Comparison of ENCODE assay signal across 8 cellular contexts in genomic region chr6:44630125-44631028, GRCh38.
DNase-seq lines count a peak whose midpoint lies in the region; ATAC-seq and TF ChIP-seq lines count a peak whose summit lies in the region.

No MANE protein-coding gene starts in this region.

- no peaks in the 10 kb centered on the region for H3K36me3 Mint-ChIP-seq in activated T-cell treated with anti-CD3 and anti-CD28 coated beads, Interleukin-2, amount 50 U/mL, for 24 hours (ENCODE audit: low read depth)

- H3K36me3 ChIP-seq in gastrocnemius medialis = no peaks in the 10 kb centered on the region

- H3K27me3 Mint-ChIP-seq in activated T-cell treated with anti-CD3 and anti-CD28 coated beads, Interleukin-2, amount 50 U/mL, for 24 hours = peaks cover 7% of the 10 kb centered on the region

- H3K4me3 ChIP-seq in gastrocnemius medialis = no peak overlapping the region

- H3K27me3 ChIP-seq in gastrocnemius medialis = peaks cover 4 to 7% (median 5%) of the 10 kb centered on the region in 3 donors

- H3K4me3 Mint-ChIP-seq in activated T-cell treated with anti-CD3 and anti-CD28 coated beads, Interleukin-2, amount 50 U/mL, for 24 hours = no peak overlapping the region

- H3K4me1 Mint-ChIP-seq in activated T-cell treated with anti-CD3 and anti-CD28 coated beads, Interleukin-2, amount 50 U/mL, for 24 hours (ENCODE audit: low read depth) = peaks cover 10% of the 10 kb centered on the region

- in situ Hi-C loops in GM13976 (cut with MboI; ENCODE audit: low sequenced_read_pairs, unreplicated experiment) = loop anchor here (25.0 kb wide), 1 partner anchor 1082 kb away; no protein-coding TSS in a partner anchor
- in situ Hi-C loops in gastrocnemius medialis (cut with MboI; ENCODE audit: low sequenced_read_pairs in 4 of 4) = loop anchor here in 1 of 4 donors (25.0 kb wide), 1 partner anchor 143 kb away; no protein-coding TSS in a partner anchor

- no peaks in the 10 kb centered on the region for H3K4me1 ChIP-seq in gastrocnemius medialis

- intact Hi-C loops in gastrocnemius medialis (cut with DNase I; ENCODE audit: low total_unique reads) = no loop called here

- ATAC-seq in gastrocnemius medialis (no peak), GM18517 (IDR thresholded peaks at IDR 0.05; ENCODE audit: unreplicated experiment) (no peak), GM21367 (IDR thresholded peaks at IDR 0.05; ENCODE audit: unreplicated experiment) (no peak)

- TF ChIP-seq CTCF in AG09319 (IDR thresholded peaks at IDR 0.05; ENCODE audit: low read depth, low read length) (peak; percentile 79), GM13976 (IDR thresholded peaks at IDR 0.05; ENCODE audit: borderline replicate concordance, control extremely low read depth, extremely low read depth, insufficient read depth, missing control alignments) (peak; percentile 27), gastrocnemius medialis (IDR thresholded peaks at IDR 0.05 in 4 of 5, conservative IDR thresholded peaks at IDR 0.05 in 1 of 5) (peak in 3 of 5 experiments; percentile 23 to 42 (median 31))

- no peak overlapping the region for H3K27ac Mint-ChIP-seq in activated T-cell treated with anti-CD3 and anti-CD28 coated beads, Interleukin-2, amount 50 U/mL, for 24 hours

- DNase-seq in AG09319 (ENCODE audit: extremely low read depth, low read depth) = no peak
- DNase-seq in GM13976 (ENCODE audit: low spot score) = peak; percentile 60
- peak; percentile 70 to 93 for DNase-seq in NCI-H526 (lab: John Stamatoyannopoulos, UW)
- DNase-seq in activated T-cell treated with anti-CD3 and anti-CD28 coated beads, Interleukin-2, amount 50 U/mL, for 24 hours = peak; percentile 59
- peak; percentile 76 for DNase-seq in glomerular visceral epithelial cell (ENCODE audit: extremely low spot score)
- DNase-seq in gastrocnemius medialis = peak in 1 of 2 donors; percentile 19

- no peaks in the 10 kb centered on the region for H3K9me3 ChIP-seq in gastrocnemius medialis

- TF ChIP-seq POLR2A in gastrocnemius medialis (IDR thresholded peaks at IDR 0.05) = no peak

- no peaks in the 10 kb centered on the region for H3K9me3 Mint-ChIP-seq in activated T-cell treated with anti-CD3 and anti-CD28 coated beads, Interleukin-2, amount 50 U/mL, for 24 hours

- no peak overlapping the region for H3K27ac ChIP-seq in gastrocnemius medialis

Comparison
In these comparisons a context has a peak if more than half of its experiments do, and no peak if none do; other contexts are left out.
1. CTCF ChIP-seq: peak in every context shown above with its lines; median percentile 79 in AG09319; 31 in gastrocnemius medialis; 27 in GM13976.